ENCODE assay signal across 13 cellular contexts in the genomic region with DNA sequence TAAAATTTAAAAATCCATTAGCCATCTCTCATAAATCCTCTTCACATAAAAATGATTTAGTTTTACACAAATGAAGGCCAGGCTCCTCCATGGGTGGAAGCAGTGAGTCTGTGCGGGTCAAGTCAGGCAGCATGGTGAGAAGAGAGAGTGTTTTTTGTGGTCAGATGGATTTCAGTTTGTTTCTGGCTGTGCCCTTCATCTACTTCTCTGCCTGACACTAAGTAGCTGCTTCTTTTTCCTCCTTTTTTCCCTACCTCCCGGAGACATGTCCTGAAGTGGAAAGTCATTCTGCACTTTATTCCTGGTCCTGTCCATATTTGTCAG. TPM values are rescaled to one million over a fixed set of nuclear protein-coding genes. Genes with fewer than 3 reads are reported as not detected.
DNase-seq lines count a peak whose midpoint lies in the region; ATAC-seq, FAIRE-seq and TF ChIP-seq lines count a peak whose summit lies in the region.
"Had no signal": no experiment of that assay in that cellular context is flagged by ENCODE, and none has a peak within 500 bp of the region (broad histone marks: within the 10 kb centered on the region; RNA-seq: fewer than 3 reads in every experiment).

No MANE protein-coding gene starts in this region.

- no peaks in the 10 kb centered on the region for H3K9me3 ChIP-seq in BLaER1 treated with 17β-estradiol and CSF1 and Interleukin-3, amounts not matched to agents 10 nM and 100 nM (replicated peaks in 1 of 11)
- H3K9me3 ChIP-seq in GM12878 (replicated peaks; ENCODE audit: control insufficient read depth, insufficient read depth, low read length) (no peaks in the 10 kb centered on the region), lower lobe of right lung (no peaks in the 10 kb centered on the region)
- H3K9me3 ChIP-seq: ovary had no signal

- TF ChIP-seq RAD21 in GM12878 (IDR thresholded peaks at IDR 0.05; ENCODE audit: insufficient read depth, low read depth, low read length), result no peak

- peak overlapping the region in 1 of 11 experiments; percentile 6; a peak in 1 of 22 replicates for H3K9ac ChIP-seq in BLaER1 treated with 17β-estradiol and CSF1 and Interleukin-3, amounts not matched to agents 10 nM and 100 nM
- no peak overlapping the region for H3K9ac ChIP-seq in GM12878 (ENCODE audit: control insufficient read depth, insufficient read depth, low read length)

- RAD21 ChIA-PET in GM12878 (lab: Charles Lee; ENCODE audit: unreplicated experiment), result no interaction called here

- TF ChIP-seq CTCF in GM12878 (IDR thresholded peaks at IDR 0.05 in 2 of 3, conservative IDR thresholded peaks at IDR 0.05 in 1 of 3; ENCODE audit: control insufficient read depth in 2 of 3, extremely low read depth in 1 of 3, insufficient read depth in 1 of 3, low read depth in 3 of 3, low read length in 3 of 3) (no peak), dorsolateral prefrontal cortex (IDR thresholded peaks at IDR 0.05 in 54 of 56, conservative IDR thresholded peaks at IDR 0.05 in 2 of 56; ENCODE audit: low read depth in 1 of 56, partially characterized antibody in 56 of 56) (no peak), lower lobe of right lung (IDR thresholded peaks at IDR 0.05) (no peak)

- intact Hi-C loops in GM12878 (cut with micrococcal nuclease; ENCODE audit: unreplicated experiment) (no loop called here), dorsolateral prefrontal cortex (cut with DNase I) (no loop called here), lower lobe of right lung (cut with DNase I) (no loop called here)

- no TSS peak for BruUV-seq in GM12878 (replicated peaks; lab: Mats Ljungman, UMichigan)

- no peak overlapping the region for H3K4me3 ChIP-seq in BLaER1 treated with 17β-estradiol and CSF1 and Interleukin-3, amounts not matched to agents 10 nM and 100 nM
- H3K4me3 ChIP-seq in GM12878 (no peak overlapping the region), dorsolateral prefrontal cortex (no peak overlapping the region), lower lobe of right lung (no peak overlapping the region)
- H3K4me3 ChIP-seq: ovary had no signal

- no peaks in the 10 kb centered on the region for H3K79me2 ChIP-seq in GM12878 (ENCODE audit: control insufficient read depth, insufficient read depth, low read length)

- TF ChIP-seq POLR2A in GM12878 (IDR thresholded peaks at IDR 0.05; ENCODE audit: low read depth, low read length), result no peak

- no peak overlapping the region for H3K4me3 Mint-ChIP-seq in activated T-cell treated with anti-CD3 and anti-CD28 coated beads, Interleukin-2, amount 50 U/mL, for 4 hours
- H3K4me3 Mint-ChIP-seq: activated naive CD4-positive, alpha-beta T cell treated with anti-CD3 and anti-CD28 coated beads for 36 hours had no signal

- H3K27ac ChIP-seq in BLaER1 treated with 17β-estradiol and CSF1 and Interleukin-3, amounts not matched to agents 10 nM and 100 nM, result peak overlapping the region in 5 of 11 experiments; percentile 40 to 68 (median 57); a peak in 10 of 22 replicates
- no peak overlapping the region for H3K27ac ChIP-seq in GM12878 (ENCODE audit: control insufficient read depth, insufficient read depth)
- H3K27ac ChIP-seq in dorsolateral prefrontal cortex, result peak overlapping the region in 4 of 59 donors; percentile 9 to 37 (median 26)
- H3K27ac ChIP-seq in lower lobe of right lung, result no peak overlapping the region
- H3K27ac ChIP-seq: ovary had no signal

- peaks cover 0 to 34% (median 16%) of the 10 kb centered on the region in 10 experiments; a peak in 12 of 20 replicates for H3K4me1 ChIP-seq in BLaER1 treated with 17β-estradiol and CSF1 and Interleukin-3, amounts not matched to agents 10 nM and 100 nM
- H3K4me1 ChIP-seq in GM12878 (ENCODE audit: control insufficient read depth, insufficient read depth, low read length), result peaks cover 3% of the 10 kb centered on the region; the same call in 1 of the 2 replicates
- peaks cover 12% of the 10 kb centered on the region for H3K4me1 ChIP-seq in lower lobe of right lung

- DNase-seq in GM12878 (ENCODE audit: low read depth, low spot score) (no peak), dorsolateral prefrontal cortex (no peak), NCI-H1105 (lab: John Stamatoyannopoulos, UW) (no peak), lower lobe of right lung (no peak)
- DNase-seq in activated T-cell treated with anti-CD3 and anti-CD28 coated beads, Interleukin-2, amount 50 U/mL, for 4 hours, result no peak
- DNase-seq: activated naive CD4-positive, alpha-beta T cell treated with anti-CD3 and anti-CD28 coated beads for 36 hours; caudate nucleus; DND-41; ovary had no signal

- peak overlapping the region in 7 of 11 experiments; percentile 27 to 76 (median 64); a peak in 12 of 22 replicates for H3K4me2 ChIP-seq in BLaER1 treated with 17β-estradiol and CSF1 and Interleukin-3, amounts not matched to agents 10 nM and 100 nM
- no peak overlapping the region for H3K4me2 ChIP-seq in GM12878 (ENCODE audit: control insufficient read depth, insufficient read depth)

- no peaks in the 10 kb centered on the region for H3K36me3 ChIP-seq in BLaER1 treated with 17β-estradiol and CSF1 and Interleukin-3, amounts not matched to agents 10 nM and 100 nM
- H3K36me3 ChIP-seq in GM12878 (ENCODE audit: control insufficient read depth in 2 of 2, insufficient read depth in 2 of 2, low read length in 1 of 2) (no peaks in the 10 kb centered on the region; a peak in 1 of 4 replicates), lower lobe of right lung (no peaks in the 10 kb centered on the region)
- H3K36me3 ChIP-seq: ovary had no signal

- POLR2A ChIA-PET in GM12878 (lab: Charles Lee), result no interaction called here

- no peaks in the 10 kb centered on the region for H3K27me3 ChIP-seq in BLaER1 treated with 17β-estradiol and CSF1 and Interleukin-3, amounts not matched to agents 10 nM and 100 nM
- H3K27me3 ChIP-seq in GM12878 (replicated peaks in 1 of 2; ENCODE audit: control insufficient read depth in 2 of 2, insufficient read depth in 2 of 2, low read length in 1 of 2) (no peaks in the 10 kb centered on the region), dorsolateral prefrontal cortex (no peaks in the 10 kb centered on the region), lower lobe of right lung (ENCODE audit: low read depth) (no peaks in the 10 kb centered on the region)
- H3K27me3 ChIP-seq: ovary had no signal

- peak; percentile 38 for ATAC-seq in GM19463 (IDR thresholded peaks at IDR 0.05; ENCODE audit: unreplicated experiment)
- ATAC-seq in HG03460 (IDR thresholded peaks at IDR 0.05; ENCODE audit: unreplicated experiment), result peak; percentile 55
- ATAC-seq in GM12878, result no peak
- ATAC-seq in activated T-cell treated with anti-CD3 and anti-CD28 coated beads, Interleukin-2, amount 50 U/mL, for 4 hours, result no peak
- ATAC-seq in lower lobe of right lung, result no peak
- ATAC-seq: esophagus mucosa had no signal

- CTCF ChIA-PET in GM12878 (lab: Yijun Ruan, JAX), result no interaction called here

- peaks cover 3% of the 10 kb centered on the region for H3K9me3 Mint-ChIP-seq in activated T-cell treated with anti-CD3 and anti-CD28 coated beads, Interleukin-2, amount 50 U/mL, for 4 hours
- H3K9me3 Mint-ChIP-seq: activated naive CD4-positive, alpha-beta T cell treated with anti-CD3 and anti-CD28 coated beads for 36 hours had no signal

- no peaks in the 10 kb centered on the region for H3K4me1 Mint-ChIP-seq in activated T-cell treated with anti-CD3 and anti-CD28 coated beads, Interleukin-2, amount 50 U/mL, for 4 hours (ENCODE audit: low read depth)

- 42% methylated on average over 2 of the region's 2 CpGs for WGBS in GM12878 (ENCODE audit: insufficient coverage, insufficient replicate concordance, low lambda C conversion rate, missing lambda C conversion rate)

- H4K20me1 ChIP-seq in BLaER1 treated with 17β-estradiol and CSF1 and Interleukin-3, amounts not matched to agents 10 nM and 100 nM, result no peaks in the 10 kb centered on the region
- H4K20me1 ChIP-seq in GM12878 (ENCODE audit: control insufficient read depth, insufficient read depth), result no peaks in the 10 kb centered on the region

- SMC1A ChIA-PET in GM12878 (lab: Charles Lee; ENCODE audit: uncharacterized antibody, unreplicated experiment), result no interaction called here

- H3K27me3 Mint-ChIP-seq in activated T-cell treated with anti-CD3 and anti-CD28 coated beads, Interleukin-2, amount 50 U/mL, for 4 hours (ENCODE audit: low read depth), result no peaks in the 10 kb centered on the region

- in situ Hi-C loops in GM12878 (cut with MboI), result no loop called here

- no peak for TF ChIP-seq EP300 in GM12878 (IDR thresholded peaks at IDR 0.05; ENCODE audit: borderline replicate concordance in 1 of 2, control insufficient read depth in 1 of 2, low read depth in 2 of 2, low read length in 2 of 2)

- H3K36me3 Mint-ChIP-seq in activated T-cell treated with anti-CD3 and anti-CD28 coated beads, Interleukin-2, amount 50 U/mL, for 4 hours (ENCODE audit: insufficient read depth), result no peaks in the 10 kb centered on the region

- no peak for FAIRE-seq in GM12878 (lab: Jason Lieb, UNC)

- H2AFZ ChIP-seq in GM12878 (ENCODE audit: control insufficient read depth, low read depth, low read length), result no peak overlapping the region

TF ChIP-seq in GM12878, 131 proteins besides CTCF, POLR2A, EP300 and RAD21:
- TF ChIP-seq RUNX3 (IDR thresholded peaks at IDR 0.05; ENCODE audit: low read length) (peak; percentile 50), HCFC1 (IDR thresholded peaks at IDR 0.05; ENCODE audit: low read length) (no peak), CHD4 (IDR thresholded peaks at IDR 0.05) (no peak), TARDBP (IDR thresholded peaks at IDR 0.05; ENCODE audit: borderline replicate concordance) (no peak)
TF ChIP-seq in GM12878: peak in this region for 1.

RNA-seq across cellular contexts. Expression of a gene that starts 10.3 kb away (rescaled TPM):
- 0.15 TPM in 1 of 2 replicates, not detected in the other for total RNA-seq in GM12878 (2013; cell fraction: nucleolus; rRNA removed)
- total RNA-seq in GM12878 (2014; rRNA removed) (1.8 and 1.9 TPM in 2 replicates), GM12878 (2014; rRNA removed; fragmentation: Illumina TruSeq; extraction: Trizol) (1.9 TPM in 2 replicates), GM12878 (2021) (1.1 TPM in 2 replicates), dorsolateral prefrontal cortex (10 to 100 TPM in 1 of 120 experiments, 1 to 10 TPM in 119; 1.6 to 10.6 (median 4.6) TPM), lower lobe of right lung (10.1 TPM)
- polyA plus RNA-seq in GM12878 (2011; ENCODE audit: low read depth), result 0.58 TPM
- polyA plus RNA-seq in GM12878 (2011; rRNA removed) (not detected in 2 replicates), GM12878 (2014; fragmentation: Illumina TruSeq; extraction: Trizol) (1.5 and 1.7 TPM in 2 replicates), GM12878 (2014; fragmentation: Nextera tagmentation; extraction: Ambion mirVana) (1 to 10 TPM in 1 of 2 experiments, under 1 TPM in 1; 0.93 to 1.8 TPM), GM12878 (2014; rRNA removed) (0.70 and 0.96 TPM in 2 replicates), GM12878 (2016; fragmentation: Nextera tagmentation; extraction: Ambion mirVana) (1 to 10 TPM; 1.5 to 3.3 TPM)
- not detected in 2 replicates for polyA plus RNA-seq in GM12878 (2011; cell fraction: cytosol; rRNA removed)
- 0.04 TPM in 1 of 2 replicates, not detected in the other for polyA plus RNA-seq in GM12878 (2011; cell fraction: nucleus; rRNA removed)
- polyA plus RNA-seq in GM12878 (2012), result 0.72 and 2.1 TPM in 2 replicates
- not detected in 2 replicates for polyA minus RNA-seq in GM12878 (2011; rRNA and poly(A)+ RNA removed)
- polyA minus RNA-seq in GM12878 (2011; cell fraction: cytosol; rRNA and poly(A)+ RNA removed), result 0.80 TPM in 1 of 2 replicates, not detected in the other
- not detected in 2 replicates for polyA minus RNA-seq in GM12878 (2011; cell fraction: nucleus; rRNA and poly(A)+ RNA removed)
- total RNA-seq in activated T-cell treated with anti-CD3 and anti-CD28 coated beads, Interleukin-2, amount 50 U/mL, for 4 hours, result under 1 TPM; 0.29 to 0.81 (median 0.35) TPM

Comparison
In these comparisons a context has a peak if more than half of its experiments do, and no peak if none do; other contexts are left out.
1. ATAC-seq: peak in GM19463 (single experiment) and HG03460 (single experiment); none in GM12878 (single experiment), activated T-cell treated with anti-CD3 and anti-CD28 coated beads, Interleukin-2, amount 50 U/mL, for 4 hours (0 of 2) and lower lobe of right lung (0 of 2).